ENCODE assay signal across 1 cellular context in genomic region chr19:2469102-2469914, GRCh38.
A peak's percentile ranks its signal among the peaks of the same experiment; 100 is the strongest.
TF ChIP-seq lines count a peak whose summit lies in the region.

No MANE protein-coding gene starts in this region.

TF ChIP-seq in IMR-90, 13 proteins besides CTCF, POLR2A, EP300 and RAD21:
- TF ChIP-seq RCOR1 (IDR thresholded peaks at IDR 0.05; ENCODE audit: insufficient replicate concordance, low read length) (no peak), ELK1 (IDR thresholded peaks at IDR 0.05; ENCODE audit: borderline replicate concordance, low read depth, low read length) (no peak), MXI1 (IDR thresholded peaks at IDR 0.05; ENCODE audit: borderline replicate concordance, low read depth, low read length) (no peak), MAFK (IDR thresholded peaks at IDR 0.05; ENCODE audit: low read depth, low read length) (peak; percentile 77), FOS (IDR thresholded peaks at IDR 0.05; ENCODE audit: low read depth, low read length) (peak; percentile 37; the same call in 1 of the 2 replicates), RFX5 (IDR thresholded peaks at IDR 0.05; ENCODE audit: low read depth, low read length) (no peak), NFE2L2 (IDR thresholded peaks at IDR 0.05; ENCODE audit: low read depth, low read length) (peak; percentile 50; the same call in 1 of the 2 replicates)
TF ChIP-seq in IMR-90: peak in this region for 3.
